Comparison of ENCODE assay signal across 8 cellular contexts in genomic region chr6:35688605-35689322, GRCh38. TPM values are rescaled to one million over a fixed set of nuclear protein-coding genes. Genes with fewer than 3 reads are reported as not detected.
A peak's percentile ranks its signal among the peaks of the same experiment; 100 is the strongest.
DNase-seq lines count a peak whose midpoint lies in the region; ATAC-seq, FAIRE-seq and TF ChIP-seq lines count a peak whose summit lies in the region.

Gene FKBP5 (minus strand): TSS chr6:35688915. CDS start chr6:35642824, 46,091 bp downstream.

- H3K27ac Mint-ChIP-seq in endothelial cell (ENCODE audit: unreplicated experiment) = peak within 1 kb of the TSS; percentile 70

- H3K4me3 Mint-ChIP-seq in endothelial cell (ENCODE audit: unreplicated experiment) = peak within 1 kb of the TSS; percentile 93

- FAIRE-seq in GM19239 (lab: Jason Lieb, UNC) = peak; percentile 95

- H3K4me1 Mint-ChIP-seq in endothelial cell (ENCODE audit: unreplicated experiment) = peaks cover 3% of the 10 kb centered on the region

- no peaks in the 10 kb centered on the region for H3K36me3 Mint-ChIP-seq in endothelial cell (ENCODE audit: low read depth, unreplicated experiment)

- peak in 13 of 14 donors; percentile 48 to 90 (median 84) for DNase-seq in C1 segment of cervical spinal cord (lab: John Stamatoyannopoulos, UW)
- peak; percentile 86 for DNase-seq in GM19239 (ENCODE audit: insufficient read length, low spot score)
- peak; percentile 81 for DNase-seq in NOMO-1 treated with DMSO at 0.1 percent for 48 hours (lab: John Stamatoyannopoulos, UW; ENCODE audit: unreplicated experiment)
- peak; percentile 86 for DNase-seq in activated CD8-positive, alpha-beta memory T cell treated with anti-CD3 and anti-CD28 coated beads, Interleukin-2, amount 50 U/mL, for 4 hours
- DNase-seq in endothelial cell (ENCODE audit: low spot score) = peak; percentile 87
- peak; percentile 94 for DNase-seq in midbrain (lab: John Stamatoyannopoulos, UW)
- DNase-seq in stimulated activated CD8-positive, alpha-beta memory T cell treated with anti-CD3 and anti-CD28 coated beads, Interleukin-2, amount 100 ng/mL, for 1 hour (ENCODE audit: low read depth in 2 of 2) = peak; percentile 70 to 79

- no peak for TF ChIP-seq CTCF in endothelial cell (IDR thresholded peaks at IDR 0.05; ENCODE audit: unreplicated experiment)

- H3K9me3 Mint-ChIP-seq in endothelial cell (ENCODE audit: unreplicated experiment) = no peaks in the 10 kb centered on the region

- peak; percentile 78 for ATAC-seq in HG03442 (IDR thresholded peaks at IDR 0.05; ENCODE audit: unreplicated experiment)

- H3K27me3 Mint-ChIP-seq in endothelial cell (ENCODE audit: unreplicated experiment) = peaks cover 3% of the 10 kb centered on the region

RNA-seq across cellular contexts. Expression of gene FKBP5, which starts in this region (rescaled TPM):
- total RNA-seq in endothelial cell (ENCODE audit: unreplicated experiment) = 7.2 TPM

Comparison
In these comparisons a context has a peak if more than half of its experiments do, and no peak if none do; other contexts are left out.
1. Peak in every context shown above with its lines: DNase-seq and ATAC-seq.